ENCODE assay signal across 8 cellular contexts in the genomic region with DNA sequence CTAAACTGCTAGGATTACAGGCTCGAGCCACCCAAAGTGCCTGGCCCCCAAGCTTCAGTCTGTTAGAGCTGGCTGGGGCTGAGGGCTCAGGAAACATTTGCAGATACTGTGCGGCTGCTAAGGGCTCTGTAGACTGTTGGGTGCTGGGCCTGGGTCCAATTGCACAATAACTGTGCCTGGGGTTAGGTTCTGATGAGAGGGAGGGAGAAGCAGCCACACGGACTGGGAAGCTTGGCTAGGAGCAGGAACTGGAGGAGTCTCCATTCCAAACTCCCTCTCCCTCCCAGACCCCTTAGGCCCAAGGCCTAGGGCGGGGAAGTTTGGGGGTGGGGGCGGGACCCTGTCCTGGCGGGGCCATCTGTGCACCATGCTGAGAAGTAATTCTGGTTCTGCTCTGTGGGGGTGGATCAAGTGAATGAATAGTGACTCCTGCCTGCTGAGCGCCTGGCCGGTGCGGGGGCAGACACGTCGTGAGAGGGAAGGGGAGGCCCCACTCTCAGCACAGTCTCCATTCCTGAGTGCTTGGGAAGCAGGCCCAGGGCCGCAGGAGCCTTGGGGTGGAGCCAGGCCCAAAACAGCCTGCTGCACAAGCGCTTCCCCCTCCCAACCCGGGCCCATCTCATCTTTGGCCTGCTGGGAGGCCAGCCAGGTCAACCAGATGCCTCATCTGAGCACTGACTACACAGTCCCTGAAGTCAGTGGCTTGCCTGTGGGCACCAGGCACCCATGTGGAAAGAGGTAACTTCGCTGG. TPM values are rescaled to one million over a fixed set of nuclear protein-coding genes. Genes with fewer than 3 reads are reported as not detected.
A peak's percentile ranks its signal among the peaks of the same experiment; 100 is the strongest.
DNase-seq lines count a peak whose midpoint lies in the region; ATAC-seq and TF ChIP-seq lines count a peak whose summit lies in the region.

No MANE protein-coding gene starts in this region.

- H3K27ac Mint-ChIP-seq in T-helper 1 cell treated with Interleukin-12 subunit alpha and Interleukin-12 subunit beta and Interleukin-4 antibody, amounts not matched to agents 30 μg/mL and 1 μg/mL, for 36 hours, result no peak overlapping the region
- H3K27ac Mint-ChIP-seq in WTC11, result peak overlapping the region; percentile 68

- peak overlapping the region; percentile 60 for H3K4me3 Mint-ChIP-seq in T-helper 1 cell treated with Interleukin-12 subunit alpha and Interleukin-12 subunit beta and Interleukin-4 antibody, amounts not matched to agents 30 μg/mL and 1 μg/mL, for 36 hours
- H3K4me3 Mint-ChIP-seq in WTC11, result peak overlapping the region; percentile 71

- H3K9me3 Mint-ChIP-seq in T-helper 1 cell treated with Interleukin-12 subunit alpha and Interleukin-12 subunit beta and Interleukin-4 antibody, amounts not matched to agents 30 μg/mL and 1 μg/mL, for 36 hours, result peaks cover 10% of the 10 kb centered on the region
- H3K9me3 Mint-ChIP-seq in WTC11, result peaks cover 9% of the 10 kb centered on the region

- peaks cover 12% of the 10 kb centered on the region for H3K4me1 Mint-ChIP-seq in T-helper 1 cell treated with Interleukin-12 subunit alpha and Interleukin-12 subunit beta and Interleukin-4 antibody, amounts not matched to agents 30 μg/mL and 1 μg/mL, for 36 hours (ENCODE audit: low read depth)
- peaks cover 43% of the 10 kb centered on the region for H3K4me1 Mint-ChIP-seq in WTC11

- peaks cover 3% of the 10 kb centered on the region for H3K36me3 Mint-ChIP-seq in T-helper 1 cell treated with Interleukin-12 subunit alpha and Interleukin-12 subunit beta and Interleukin-4 antibody, amounts not matched to agents 30 μg/mL and 1 μg/mL, for 36 hours (ENCODE audit: low read depth)
- peaks cover 5% of the 10 kb centered on the region for H3K36me3 Mint-ChIP-seq in WTC11

- POLR2A ChIA-PET in WTC11 (lab: Charles Lee), result interaction anchor here (1.0 kb wide), 1 partner anchor 9 kb away, joined by 3 read pairs; no protein-coding TSS in a partner anchor

- no peak for TF ChIP-seq CTCF in WTC11 (IDR thresholded peaks at IDR 0.05)

- H3K27me3 Mint-ChIP-seq in T-helper 1 cell treated with Interleukin-12 subunit alpha and Interleukin-12 subunit beta and Interleukin-4 antibody, amounts not matched to agents 30 μg/mL and 1 μg/mL, for 36 hours (ENCODE audit: low read depth), result peaks cover 27% of the 10 kb centered on the region
- peaks cover 37% of the 10 kb centered on the region for H3K27me3 Mint-ChIP-seq in WTC11 (ENCODE audit: low read depth)

- intact Hi-C loops in cardiac septum (cut with DNase I), result no loop called here

- CTCF ChIA-PET in WTC11 (lab: Charles Lee), result interaction anchor here (0.8 to 2.8 kb wide), 9 partner anchors 9 to 247 kb away, joined by 3 to 25 read pairs (median 5); partner anchors contain the start of gene EXOSC2

- peak; percentile 25 for ATAC-seq in WTC11
- ATAC-seq in HG02623 (IDR thresholded peaks at IDR 0.05; ENCODE audit: unreplicated experiment), result no peak
- no peak for ATAC-seq in HG03097 (IDR thresholded peaks at IDR 0.05; ENCODE audit: low FRiP score, unreplicated experiment)
- ATAC-seq in HG03025 (IDR thresholded peaks at IDR 0.05; ENCODE audit: low FRiP score, unreplicated experiment), result no peak

- DNase-seq in T-helper 1 cell (no peak), WTC11 (ENCODE audit: low spot score) (peak; percentile 52), cardiac septum (ENCODE audit: low spot score) (peak; percentile 92), pons (ENCODE audit: low spot score) (peak; percentile 14)

TF ChIP-seq in WTC11, 78 proteins besides CTCF, POLR2A, EP300 and RAD21:
- TF ChIP-seq NFATC4 (CRISPR knock-in tag; IDR thresholded peaks at IDR 0.05), result no peak
- no peak for TF ChIP-seq NR2C2 (CRISPR knock-in tag; IDR thresholded peaks at IDR 0.05)
- no peak for TF ChIP-seq RORB (CRISPR knock-in tag; IDR thresholded peaks at IDR 0.05)
- TF ChIP-seq ZNF317 (CRISPR knock-in tag; IDR thresholded peaks at IDR 0.05; ENCODE audit: borderline replicate concordance, low read depth), result no peak
- no peak for TF ChIP-seq TCF7 (CRISPR knock-in tag; IDR thresholded peaks at IDR 0.05; ENCODE audit: low read depth)
- TF ChIP-seq, protein P1, sequence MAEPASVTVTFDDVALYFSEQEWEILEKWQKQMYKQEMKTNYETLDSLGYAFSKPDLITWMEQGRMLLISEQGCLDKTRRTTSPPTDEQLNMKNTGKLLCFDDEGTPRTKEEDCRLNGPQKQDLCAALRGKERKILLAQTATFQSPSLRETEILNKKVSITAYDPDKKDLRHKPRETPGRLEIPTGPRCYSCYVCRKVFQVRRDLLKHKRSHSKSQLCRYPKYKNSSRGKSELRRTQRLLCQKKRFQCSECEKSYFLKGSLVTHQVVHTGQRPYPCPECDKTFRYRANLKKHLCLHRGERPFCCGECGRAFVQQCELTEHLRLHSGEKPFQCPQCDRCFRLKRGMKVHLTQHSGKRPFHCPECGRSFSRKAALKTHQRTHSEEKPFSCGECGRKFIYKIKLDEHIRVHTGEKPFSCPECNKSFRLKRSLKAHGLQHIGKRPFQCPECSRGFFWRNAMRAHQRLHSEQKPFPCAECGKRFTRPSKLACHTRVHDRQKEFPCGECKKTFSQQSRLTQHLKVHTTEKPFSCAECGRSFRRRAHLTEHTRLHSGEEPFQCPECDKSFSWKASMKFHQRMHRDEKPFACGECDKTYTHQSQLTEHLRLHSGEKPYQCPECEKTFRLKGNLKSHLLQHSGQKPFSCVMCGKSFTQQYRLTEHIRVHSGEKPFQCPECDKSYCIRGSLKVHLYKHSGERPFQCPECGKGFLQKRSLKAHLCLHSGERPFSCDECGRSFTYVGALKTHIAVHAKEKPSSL (CRISPR knock-in tag; conservative IDR thresholded peaks at IDR 0.05), result no peak
- TF ChIP-seq, protein P2, sequence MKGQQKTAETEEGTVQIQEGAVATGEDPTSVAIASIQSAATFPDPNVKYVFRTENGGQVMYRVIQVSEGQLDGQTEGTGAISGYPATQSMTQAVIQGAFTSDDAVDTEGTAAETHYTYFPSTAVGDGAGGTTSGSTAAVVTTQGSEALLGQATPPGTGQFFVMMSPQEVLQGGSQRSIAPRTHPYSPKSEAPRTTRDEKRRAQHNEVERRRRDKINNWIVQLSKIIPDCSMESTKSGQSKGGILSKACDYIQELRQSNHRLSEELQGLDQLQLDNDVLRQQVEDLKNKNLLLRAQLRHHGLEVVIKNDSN (CRISPR knock-in tag; IDR thresholded peaks at IDR 0.05), result 0 out of 2 replicates have a peak, but pooled peaks have one; percentile 11
- TF ChIP-seq, protein P3, sequence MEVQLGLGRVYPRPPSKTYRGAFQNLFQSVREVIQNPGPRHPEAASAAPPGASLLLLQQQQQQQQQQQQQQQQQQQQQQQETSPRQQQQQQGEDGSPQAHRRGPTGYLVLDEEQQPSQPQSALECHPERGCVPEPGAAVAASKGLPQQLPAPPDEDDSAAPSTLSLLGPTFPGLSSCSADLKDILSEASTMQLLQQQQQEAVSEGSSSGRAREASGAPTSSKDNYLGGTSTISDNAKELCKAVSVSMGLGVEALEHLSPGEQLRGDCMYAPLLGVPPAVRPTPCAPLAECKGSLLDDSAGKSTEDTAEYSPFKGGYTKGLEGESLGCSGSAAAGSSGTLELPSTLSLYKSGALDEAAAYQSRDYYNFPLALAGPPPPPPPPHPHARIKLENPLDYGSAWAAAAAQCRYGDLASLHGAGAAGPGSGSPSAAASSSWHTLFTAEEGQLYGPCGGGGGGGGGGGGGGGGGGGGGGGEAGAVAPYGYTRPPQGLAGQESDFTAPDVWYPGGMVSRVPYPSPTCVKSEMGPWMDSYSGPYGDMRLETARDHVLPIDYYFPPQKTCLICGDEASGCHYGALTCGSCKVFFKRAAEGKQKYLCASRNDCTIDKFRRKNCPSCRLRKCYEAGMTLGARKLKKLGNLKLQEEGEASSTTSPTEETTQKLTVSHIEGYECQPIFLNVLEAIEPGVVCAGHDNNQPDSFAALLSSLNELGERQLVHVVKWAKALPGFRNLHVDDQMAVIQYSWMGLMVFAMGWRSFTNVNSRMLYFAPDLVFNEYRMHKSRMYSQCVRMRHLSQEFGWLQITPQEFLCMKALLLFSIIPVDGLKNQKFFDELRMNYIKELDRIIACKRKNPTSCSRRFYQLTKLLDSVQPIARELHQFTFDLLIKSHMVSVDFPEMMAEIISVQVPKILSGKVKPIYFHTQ (CRISPR knock-in tag; IDR thresholded peaks at IDR 0.05), result no peak
- no peak for TF ChIP-seq MLX (CRISPR knock-in tag; IDR thresholded peaks at IDR 0.05)
- TF ChIP-seq NR3C1 (CRISPR knock-in tag; conservative IDR thresholded peaks at IDR 0.05; ENCODE audit: low read depth), result no peak
- TF ChIP-seq ZNF396 (CRISPR knock-in tag; IDR thresholded peaks at IDR 0.05; ENCODE audit: borderline replicate concordance), result no peak
- TF ChIP-seq ZNF232 (CRISPR knock-in tag; IDR thresholded peaks at IDR 0.05), result no peak
- TF ChIP-seq SMAD4 (CRISPR knock-in tag; IDR thresholded peaks at IDR 0.05), result no peak
- peak; percentile 62; the same call in 1 of the 2 replicates for TF ChIP-seq ZNF423 (CRISPR knock-in tag; IDR thresholded peaks at IDR 0.05)
- no peak for TF ChIP-seq IRF2 (CRISPR knock-in tag; IDR thresholded peaks at IDR 0.05; ENCODE audit: borderline replicate concordance, low read depth)
- TF ChIP-seq ZNF416 (CRISPR knock-in tag; IDR thresholded peaks at IDR 0.05), result no peak

RNA-seq across cellular contexts. Expression of gene ASS1, which starts 1.5 kb away (rescaled TPM):
- total RNA-seq in WTC11 (2021) (71.0 to 95.7 TPM (median 74.2 TPM) in 3 replicates), cardiac septum (53.7 TPM)

Comparison
In these comparisons a context has a peak if more than half of its experiments do, and no peak if none do; other contexts are left out.
1. DNase-seq: peak in WTC11 (single experiment), cardiac septum (single experiment) and pons (single experiment); none in T-helper 1 cell (0 of 5).